Comparison of ENCODE assay signal across 13 cellular contexts in genomic region chr6:48990746-48991145, GRCh38.
"Had no signal": no experiment of that assay in that cellular context is flagged by ENCODE, and none has a peak within 500 bp of the region (broad histone marks: within the 10 kb centered on the region; RNA-seq: fewer than 3 reads in every experiment).

No MANE protein-coding gene starts in this region.

- H3K27me3 ChIP-seq: gastroesophageal sphincter, pancreas, sigmoid colon had no signal

- ATAC-seq: activated CD8-positive, alpha-beta memory T cell treated with anti-CD3 and anti-CD28 coated beads, Interleukin-2, amount 10 ng/mL, durations not matched to agents 7 days and 5 days; gastroesophageal sphincter; left colon; pancreas; stimulated activated naive CD8-positive, alpha-beta T cell treated with anti-CD3 and anti-CD28 coated beads, Interleukin-15, amount 100 ng/mL, for 72 hours had no signal

- H3K9me3 ChIP-seq: pancreas had no signal

- H3K36me3 ChIP-seq: gastroesophageal sphincter, pancreas, sigmoid colon had no signal

- DNase-seq: activated CD4-positive, alpha-beta T cell treated with anti-CD3 and anti-CD28 coated beads, Interleukin-2, amount 50 U/mL, for 48 hours; activated CD8-positive, alpha-beta memory T cell treated with anti-CD3 and anti-CD28 coated beads, Interleukin-2, amount 10 ng/mL, durations not matched to agents 7 days and 5 days; activated naive CD4-positive, alpha-beta T cell treated with anti-CD3 and anti-CD28 coated beads, Interleukin-2, amount 50 U/mL, for 16 hours; activated T-cell treated with anti-CD3 and anti-CD28 coated beads, Interleukin-2, amount 50 U/mL, for 1 hour; left colon; midbrain; sigmoid colon; stimulated activated CD4-positive, alpha-beta T cell treated with anti-CD3 and anti-CD28 coated beads, Interleukin-1b, Interleukin-23, amount 100 ng/mL, for 48 hours; stimulated activated naive CD8-positive, alpha-beta T cell treated with anti-CD3 and anti-CD28 coated beads, Interleukin-15, amount 100 ng/mL, for 72 hours; T-helper 9 cell had no signal

- H3K27ac ChIP-seq: gastroesophageal sphincter, pancreas, sigmoid colon had no signal

- H3K4me1 ChIP-seq: gastroesophageal sphincter, pancreas, sigmoid colon had no signal

- H3K4me3 ChIP-seq: gastroesophageal sphincter, lung, pancreas, sigmoid colon had no signal
